In genomic region chr4:105650190-105650589, GRCh38 we compare ENCODE assay signal across 24 cellular contexts.
"Had no signal": no experiment of that assay in that cellular context is flagged by ENCODE, and none has a peak within 500 bp of the region (broad histone marks: within the 10 kb centered on the region; RNA-seq: fewer than 3 reads in every experiment).

No MANE protein-coding gene starts in this region.

- H3K27ac Mint-ChIP-seq: immature natural killer cell; mesothelial cell of epicardium; naive B cell; natural killer cell; progenitor cell of endocrine pancreas; stimulated activated naive B cell treated with anti-CD40 and anti-IgM and Interleukin-4, amounts not matched to agents 10 μg/mL and 1 μg/mL and 100 μg/mL, for 72 hours had no signal

- H3K27me3 Mint-ChIP-seq: progenitor cell of endocrine pancreas had no signal

- H3K9me3 ChIP-seq: left ventricle myocardium inferior, ovary, right atrium auricular region, right lobe of liver, stomach, testis, thyroid gland, transverse colon, upper lobe of left lung had no signal

- H3K4me1 ChIP-seq: left ventricle myocardium inferior, right atrium auricular region, right lobe of liver, stomach, testis, thyroid gland, transverse colon, upper lobe of left lung had no signal

- H3K4me2 ChIP-seq: smooth muscle cell had no signal

- DNase-seq: hypothalamus; immature natural killer cell; kidney; left colon; left ventricle myocardium inferior; mesendoderm; naive B cell; natural killer cell; ovary; right lobe of liver; stimulated activated CD4-positive, alpha-beta T cell treated with anti-CD3 and anti-CD28 coated beads, Interleukin-1b, Interleukin-23, amount 100 ng/mL, for 48 hours; stimulated activated CD4-positive, alpha-beta T cell treated with anti-CD3 and anti-CD28 coated beads, Interleukin-4, amount 100 ng/mL, for 1 hour; stimulated activated naive B cell treated with anti-CD40 and anti-IgM and Interleukin-4, amounts not matched to agents 10 μg/mL and 1 μg/mL and 100 μg/mL, for 72 hours; stimulated activated naive CD8-positive, alpha-beta T cell treated with anti-CD3 and anti-CD28 coated beads, Interleukin-15, Interleukin-2, amounts not matched to agents 100 U/mL and 50 U/mL, for 24 hours; stomach; testis; thyroid gland; transverse colon; upper lobe of left lung had no signal

- H3K36me3 Mint-ChIP-seq: immature natural killer cell; mesothelial cell of epicardium; naive B cell; natural killer cell; stimulated activated naive B cell treated with anti-CD40 and anti-IgM and Interleukin-4, amounts not matched to agents 10 μg/mL and 1 μg/mL and 100 μg/mL, for 72 hours had no signal

- H3K4me3 Mint-ChIP-seq: immature natural killer cell; mesothelial cell of epicardium; naive B cell; natural killer cell; stimulated activated naive B cell treated with anti-CD40 and anti-IgM and Interleukin-4, amounts not matched to agents 10 μg/mL and 1 μg/mL and 100 μg/mL, for 72 hours had no signal

- H3K27me3 ChIP-seq: ovary, right atrium auricular region, right lobe of liver, stomach, testis, thyroid gland, transverse colon, upper lobe of left lung had no signal

- H3K27ac ChIP-seq: left ventricle myocardium inferior, ovary, right atrium auricular region, right lobe of liver, stomach, testis, thyroid gland, transverse colon, upper lobe of left lung had no signal

- H3K4me3 ChIP-seq: left ventricle myocardium inferior, lung, ovary, right atrium auricular region, right lobe of liver, smooth muscle cell, stomach, testis, thyroid gland, transverse colon, upper lobe of left lung had no signal

- H3K36me3 ChIP-seq: left ventricle myocardium inferior, ovary, right atrium auricular region, right lobe of liver, stomach, thyroid gland, transverse colon, upper lobe of left lung had no signal

- H3K9me3 Mint-ChIP-seq: immature natural killer cell; mesothelial cell of epicardium; naive B cell; stimulated activated naive B cell treated with anti-CD40 and anti-IgM and Interleukin-4, amounts not matched to agents 10 μg/mL and 1 μg/mL and 100 μg/mL, for 72 hours had no signal

- H3K4me1 Mint-ChIP-seq: immature natural killer cell; naive B cell; natural killer cell; stimulated activated naive B cell treated with anti-CD40 and anti-IgM and Interleukin-4, amounts not matched to agents 10 μg/mL and 1 μg/mL and 100 μg/mL, for 72 hours had no signal
